17 cellular contexts compared by ENCODE assay signal in the genomic region with DNA sequence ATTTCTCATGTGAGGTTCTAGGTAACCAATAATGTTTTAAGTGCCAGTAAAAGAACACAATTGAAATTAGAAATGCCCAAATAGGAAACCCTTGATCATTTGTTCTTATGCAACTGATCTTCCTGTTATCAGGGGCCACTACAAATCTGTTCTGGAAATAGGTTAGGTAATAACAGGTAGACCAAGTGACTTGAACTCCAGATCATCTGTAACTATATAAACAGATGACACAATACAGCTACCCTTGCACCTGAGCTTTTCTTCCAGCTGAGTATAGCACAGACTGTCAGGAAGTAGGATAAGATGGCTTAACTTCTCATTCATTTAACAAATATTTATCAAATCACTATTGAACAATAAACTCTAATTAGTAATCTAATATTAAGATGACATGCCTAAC. TPM values are rescaled to one million over a fixed set of nuclear protein-coding genes. Genes with fewer than 3 reads are reported as not detected.
DNase-seq lines count a peak whose midpoint lies in the region; ATAC-seq, FAIRE-seq and TF ChIP-seq lines count a peak whose summit lies in the region.
"Had no signal": no experiment of that assay in that cellular context is flagged by ENCODE, and none has a peak within 500 bp of the region (broad histone marks: within the 10 kb centered on the region; RNA-seq: fewer than 3 reads in every experiment).

No MANE protein-coding gene starts in this region.

- peak; percentile 46 for DNase-seq in DMS53 (lab: John Stamatoyannopoulos, UW)
- no peak for DNase-seq in WTC11 (ENCODE audit: low spot score)
- no peak for DNase-seq in left lobe of liver (ENCODE audit: low spot score)
- no peak for DNase-seq in pancreas
- DNase-seq in NCI-H187 (lab: John Stamatoyannopoulos, UW) = no peak
- no peak for DNase-seq in NCI-H2196 (lab: John Stamatoyannopoulos, UW; ENCODE audit: unreplicated experiment)
- no peak for DNase-seq in activated CD4-positive, alpha-beta T cell treated with anti-CD3 and anti-CD28 coated beads, Interleukin-2, amount 10 ng/mL, durations not matched to agents 7 days and 5 days
- DNase-seq: CD8-positive, alpha-beta T cell; COR-L47; DMS153; GF-D8; HFFc6 had no signal

- peaks cover 30% of the 10 kb centered on the region for H3K4me1 Mint-ChIP-seq in WTC11
- peaks cover 13% of the 10 kb centered on the region for H3K4me1 Mint-ChIP-seq in activated CD4-positive, alpha-beta T cell treated with anti-CD3 and anti-CD28 coated beads, Interleukin-2, amount 10 ng/mL, durations not matched to agents 7 days and 5 days
- H3K4me1 Mint-ChIP-seq: CD14-positive monocyte had no signal

- no peaks in the 10 kb centered on the region for H3K36me3 Mint-ChIP-seq in WTC11
- peaks cover 19% of the 10 kb centered on the region for H3K36me3 Mint-ChIP-seq in activated CD4-positive, alpha-beta T cell treated with anti-CD3 and anti-CD28 coated beads, Interleukin-2, amount 10 ng/mL, durations not matched to agents 7 days and 5 days (ENCODE audit: low read depth)

- ATAC-seq in WTC11 (no peak), left lobe of liver (peak; percentile 89), pancreas (peak; percentile 59 to 72 (median 64))
- ATAC-seq: CD8-positive, alpha-beta T cell had no signal

- CTCF ChIA-PET in WTC11 (lab: Charles Lee) = no interaction called here
- CTCF ChIA-PET in activated CD4-positive, alpha-beta T cell treated with anti-CD3 and anti-CD28 coated beads, Interleukin-2, amount 10 ng/mL, durations not matched to agents 7 days and 5 days (lab: Charles Lee) = interaction anchor here (1.2 kb wide), 1 partner anchor 9 kb away, joined by 4 read pairs; no protein-coding TSS in a partner anchor

- no peak for TF ChIP-seq CTCF in WTC11 (IDR thresholded peaks at IDR 0.05)
- no peak for TF ChIP-seq CTCF in pancreas (IDR thresholded peaks at IDR 0.05)

- no peak overlapping the region for H3K27ac Mint-ChIP-seq in WTC11
- H3K27ac Mint-ChIP-seq in activated CD4-positive, alpha-beta T cell treated with anti-CD3 and anti-CD28 coated beads, Interleukin-2, amount 10 ng/mL, durations not matched to agents 7 days and 5 days = no peak overlapping the region
- H3K27ac Mint-ChIP-seq: CD14-positive monocyte; CD8-positive, alpha-beta T cell; HFFc6 had no signal

- H3K27me3 Mint-ChIP-seq in WTC11 (ENCODE audit: low read depth) = no peaks in the 10 kb centered on the region
- H3K27me3 Mint-ChIP-seq in activated CD4-positive, alpha-beta T cell treated with anti-CD3 and anti-CD28 coated beads, Interleukin-2, amount 10 ng/mL, durations not matched to agents 7 days and 5 days = no peaks in the 10 kb centered on the region

- H3K4me3 Mint-ChIP-seq in WTC11 = no peak overlapping the region
- no peak overlapping the region for H3K4me3 Mint-ChIP-seq in activated CD4-positive, alpha-beta T cell treated with anti-CD3 and anti-CD28 coated beads, Interleukin-2, amount 10 ng/mL, durations not matched to agents 7 days and 5 days
- H3K4me3 Mint-ChIP-seq: CD14-positive monocyte; CD8-positive, alpha-beta T cell; GM23338; HFFc6 had no signal

- H3K9me3 Mint-ChIP-seq in WTC11 = no peaks in the 10 kb centered on the region
- H3K9me3 Mint-ChIP-seq in activated CD4-positive, alpha-beta T cell treated with anti-CD3 and anti-CD28 coated beads, Interleukin-2, amount 10 ng/mL, durations not matched to agents 7 days and 5 days = no peaks in the 10 kb centered on the region
- H3K9me3 Mint-ChIP-seq: CD14-positive monocyte; CD8-positive, alpha-beta T cell; GM23338 had no signal

- no peak overlapping the region for H3K4me3 ChIP-seq in pancreas
- H3K4me3 ChIP-seq: HAP-1 had no signal

- H3K9me3 ChIP-seq in pancreas = no peaks in the 10 kb centered on the region
- H3K9me3 ChIP-seq: HAP-1 had no signal

- POLR2A ChIA-PET in WTC11 (lab: Charles Lee) = no interaction called here
- POLR2A ChIA-PET in activated CD4-positive, alpha-beta T cell treated with anti-CD3 and anti-CD28 coated beads, Interleukin-2, amount 10 ng/mL, durations not matched to agents 7 days and 5 days (lab: Charles Lee) = no interaction called here

- intact Hi-C loops in pancreas (cut with DNase I) = no loop called here

- H3K36me3 ChIP-seq in pancreas = no peaks in the 10 kb centered on the region

- H3K4me1 ChIP-seq in pancreas = peaks cover 10 to 23% (median 19%) of the 10 kb centered on the region in 3 donors

- H3K27me3 ChIP-seq in pancreas = no peaks in the 10 kb centered on the region

- H3K27ac ChIP-seq in pancreas = no peak overlapping the region
- H3K27ac ChIP-seq: 22Rv1 had no signal

- FAIRE-seq in pancreas (lab: Jason Lieb, UNC) = no peak
- FAIRE-seq: D721Med had no signal

TF ChIP-seq in WTC11, 78 proteins besides CTCF, POLR2A, EP300 and RAD21:
- TF ChIP-seq, protein P1, sequence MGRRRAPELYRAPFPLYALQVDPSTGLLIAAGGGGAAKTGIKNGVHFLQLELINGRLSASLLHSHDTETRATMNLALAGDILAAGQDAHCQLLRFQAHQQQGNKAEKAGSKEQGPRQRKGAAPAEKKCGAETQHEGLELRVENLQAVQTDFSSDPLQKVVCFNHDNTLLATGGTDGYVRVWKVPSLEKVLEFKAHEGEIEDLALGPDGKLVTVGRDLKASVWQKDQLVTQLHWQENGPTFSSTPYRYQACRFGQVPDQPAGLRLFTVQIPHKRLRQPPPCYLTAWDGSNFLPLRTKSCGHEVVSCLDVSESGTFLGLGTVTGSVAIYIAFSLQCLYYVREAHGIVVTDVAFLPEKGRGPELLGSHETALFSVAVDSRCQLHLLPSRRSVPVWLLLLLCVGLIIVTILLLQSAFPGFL (CRISPR knock-in tag; IDR thresholded peaks at IDR 0.05; ENCODE audit: borderline replicate concordance) = no peak
- TF ChIP-seq, protein P2, sequence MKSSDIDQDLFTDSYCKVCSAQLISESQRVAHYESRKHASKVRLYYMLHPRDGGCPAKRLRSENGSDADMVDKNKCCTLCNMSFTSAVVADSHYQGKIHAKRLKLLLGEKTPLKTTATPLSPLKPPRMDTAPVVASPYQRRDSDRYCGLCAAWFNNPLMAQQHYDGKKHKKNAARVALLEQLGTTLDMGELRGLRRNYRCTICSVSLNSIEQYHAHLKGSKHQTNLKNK (CRISPR knock-in tag; IDR thresholded peaks at IDR 0.05) = no peak
- TF ChIP-seq NR3C1 (CRISPR knock-in tag; conservative IDR thresholded peaks at IDR 0.05; ENCODE audit: low read depth) (no peak), TEAD1 (CRISPR knock-in tag; IDR thresholded peaks at IDR 0.05) (no peak), GABPB1 (CRISPR knock-in tag; IDR thresholded peaks at IDR 0.05) (peak; percentile 32; the same call in 1 of the 2 replicates)

RNA-seq across cellular contexts. Expression of a gene that starts 52.5 kb away (rescaled TPM):
- total RNA-seq in WTC11 (2021) (6.8 to 6.9 TPM (median 6.8 TPM) in 3 replicates), left lobe of liver (116 TPM), pancreas (10 to 100 TPM; 19.1 to 86.1 (median 35.7) TPM)
- polyA plus RNA-seq in pancreas = 10 to 100 TPM; 11.7 to 27.7 TPM
- 10 to 100 TPM; 10.5 to 10.6 TPM for total RNA-seq in activated CD4-positive, alpha-beta T cell treated with anti-CD3 and anti-CD28 coated beads, Interleukin-2, amount 10 ng/mL, durations not matched to agents 7 days and 5 days
